Comparison of ENCODE assay signal across 28 cellular contexts in the genomic region with DNA sequence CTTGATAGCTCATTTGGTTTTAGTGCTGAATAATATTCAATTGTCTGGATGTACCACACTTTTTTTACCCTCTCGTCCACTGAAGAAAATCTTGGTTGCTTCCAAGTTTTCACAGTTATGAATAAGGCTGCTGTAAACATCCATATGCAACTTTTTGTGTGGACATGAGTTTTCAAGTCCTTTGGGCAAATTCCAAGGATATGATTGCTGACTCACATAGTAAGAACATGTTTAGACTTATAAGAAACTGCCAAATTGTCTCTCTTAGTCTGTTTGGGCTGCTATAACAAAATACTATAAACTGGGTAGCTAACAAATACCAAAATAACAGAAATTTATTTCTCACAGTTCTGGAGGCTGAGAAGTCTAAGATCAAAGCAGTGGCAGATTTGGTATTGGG. TPM values are rescaled to one million over a fixed set of nuclear protein-coding genes. Genes with fewer than 3 reads are reported as not detected.
DNase-seq lines count a peak whose midpoint lies in the region; ATAC-seq, FAIRE-seq and TF ChIP-seq lines count a peak whose summit lies in the region.
"Had no signal": no experiment of that assay in that cellular context is flagged by ENCODE, and none has a peak within 500 bp of the region (broad histone marks: within the 10 kb centered on the region; RNA-seq: fewer than 3 reads in every experiment).

No MANE protein-coding gene starts in this region.

- dilution Hi-C loops in IMR-90 (cut with HindIII; ENCODE audit: low sequenced_read_pairs, unreplicated experiment): no loop called here

- no peak overlapping the region for H2BK20ac ChIP-seq in IMR-90 (ENCODE audit: low read depth, low read length)

- H3K14ac ChIP-seq in IMR-90 (replicated peaks; ENCODE audit: low read depth, low read length): no peak overlapping the region

- H2BK5ac ChIP-seq in IMR-90 (ENCODE audit: low read depth, low read length, poor library complexity, severe bottlenecking): no peak overlapping the region

- H3K79me1 ChIP-seq in IMR-90 (ENCODE audit: low read depth in 1 of 2, low read length in 2 of 2): no peaks in the 10 kb centered on the region

- POLR2A ChIA-PET in IMR-90 (lab: Charles Lee; ENCODE audit: unreplicated experiment): no interaction called here

- peak overlapping the region; percentile 0 for H3K4me3 Mint-ChIP-seq in T-helper 1 cell treated with Interleukin-12 subunit alpha and Interleukin-12 subunit beta and Interleukin-4 antibody, amounts not matched to agents 30 μg/mL and 1 μg/mL, for 36 hours
- H3K4me3 Mint-ChIP-seq: memory B cell, naive B cell had no signal

- peak overlapping the region; percentile 92 for H3K27ac Mint-ChIP-seq in T-helper 1 cell treated with Interleukin-12 subunit alpha and Interleukin-12 subunit beta and Interleukin-4 antibody, amounts not matched to agents 30 μg/mL and 1 μg/mL, for 36 hours
- H3K27ac Mint-ChIP-seq: memory B cell had no signal

- H2BK15ac ChIP-seq in IMR-90 (ENCODE audit: low read depth, low read length): no peak overlapping the region

- H3K36me3 ChIP-seq in IMR-90 (ENCODE audit: control insufficient read depth, insufficient read depth, low read length): no peaks in the 10 kb centered on the region
- H3K36me3 ChIP-seq: adrenal gland, ovary, stomach, upper lobe of left lung had no signal

- no peak overlapping the region for H2BK120ac ChIP-seq in IMR-90 (ENCODE audit: low read depth, low read length)

- in situ Hi-C loops in IMR-90 (cut with MboI; ENCODE audit: low sequenced_read_pairs): no loop called here

- no peak for FAIRE-seq in GM19239 (lab: Jason Lieb, UNC)
- FAIRE-seq: H1 had no signal

- no peak overlapping the region for H4K8ac ChIP-seq in IMR-90 (ENCODE audit: low read depth in 2 of 2, low read length in 2 of 2)

- no peak for TF ChIP-seq RAD21 in IMR-90 (IDR thresholded peaks at IDR 0.05; ENCODE audit: low read length)

- intact Hi-C loops in IMR-90 (cut with micrococcal nuclease): no loop called here

- no peak overlapping the region for H2AK9ac ChIP-seq in IMR-90 (replicated peaks; ENCODE audit: low read depth, low read length, poor library complexity)

- H3K9ac ChIP-seq in IMR-90 (ENCODE audit: low read depth, low read length): no peak overlapping the region

- H3K4me2 ChIP-seq in IMR-90 (ENCODE audit: low read depth, low read length): no peak overlapping the region

- BruUV-seq in IMR-90 (replicated peaks; lab: Mats Ljungman, UMichigan): no TSS peak

- peak; percentile 61 for ATAC-seq in IMR-90 (ENCODE audit: low read depth)
- ATAC-seq in foreskin keratinocyte: peak; percentile 78
- ATAC-seq: Right ventricle myocardium inferior, sciatic nerve had no signal

- no peak overlapping the region for H3K23ac ChIP-seq in IMR-90 (ENCODE audit: low read depth, low read length)

- H3K4me1 Mint-ChIP-seq in T-helper 1 cell treated with Interleukin-12 subunit alpha and Interleukin-12 subunit beta and Interleukin-4 antibody, amounts not matched to agents 30 μg/mL and 1 μg/mL, for 36 hours (ENCODE audit: low read depth): peaks cover 90% of the 10 kb centered on the region

- TF ChIP-seq CTCF in IMR-90 (conservative IDR thresholded peaks at IDR 0.05; ENCODE audit: low read depth, low read length): no peak
- TF ChIP-seq CTCF in cardiac fibroblast (IDR thresholded peaks at IDR 0.05; ENCODE audit: low read depth, low read length): no peak
- TF ChIP-seq CTCF in foreskin keratinocyte (conservative IDR thresholded peaks at IDR 0.05): no peak

- no peak for TF ChIP-seq POLR2A in IMR-90 (IDR thresholded peaks at IDR 0.05; ENCODE audit: low read depth, low read length)

- no peaks in the 10 kb centered on the region for H3K27me3 ChIP-seq in IMR-90 (ENCODE audit: control insufficient read depth, insufficient read depth, low read length)
- no peaks in the 10 kb centered on the region for H3K27me3 ChIP-seq in foreskin keratinocyte
- H3K27me3 ChIP-seq: adrenal gland, ovary, stomach, upper lobe of left lung had no signal

- no peak overlapping the region for H3K4ac ChIP-seq in IMR-90 (ENCODE audit: low read depth, low read length)

- DNase-seq in T-helper 1 cell (no peak), IMR-90 (peak; percentile 83), cardiac fibroblast (ENCODE audit: low read depth in 2 of 2) (peak; percentile 59 to 63), foreskin keratinocyte (peak; percentile 84 to 92), Ammon's horn (ENCODE audit: low spot score) (no peak), GM19239 (ENCODE audit: insufficient read length, low spot score) (no peak)
- no peak for DNase-seq in stimulated activated CD4-positive, alpha-beta T cell treated with anti-CD3 and anti-CD28 coated beads, Interleukin-4, amount 100 ng/mL, for 1 hour
- DNase-seq: activated CD4-positive, alpha-beta T cell treated with anti-CD3 and anti-CD28 coated beads, Interleukin-2, amount 50 U/mL, for 4 hours; activated T-cell treated with anti-CD3 and anti-CD28 coated beads, Interleukin-2, amount 50 U/mL, for 48 hours; adrenal gland; central memory CD4-positive, alpha-beta T cell; hippocampal formation; islet precursor cell; naive B cell; NCI-H1417 treated with DMSO at 0.1 percent for 48 hours; NCI-H69; ovary; stimulated activated CD4-positive, alpha-beta T cell treated with anti-CD3 and anti-CD28 coated beads, Interleukin-1b, Interleukin-23, amount 100 ng/mL, for 48 hours; stomach; upper lobe of left lung had no signal

- H3K27ac ChIP-seq in IMR-90 (ENCODE audit: insufficient read depth, low read length): no peak overlapping the region
- peak overlapping the region; percentile 55 for H3K27ac ChIP-seq in foreskin keratinocyte
- H3K27ac ChIP-seq: 22Rv1, adrenal gland, ovary, stomach, VCaP had no signal

- H4K91ac ChIP-seq in IMR-90 (ENCODE audit: insufficient read depth, low read depth, low read length): no peak overlapping the region

- H4K20me1 ChIP-seq in IMR-90 (ENCODE audit: insufficient read depth, low read length): no peaks in the 10 kb centered on the region

- peaks cover 17% of the 10 kb centered on the region for H3K36me3 Mint-ChIP-seq in T-helper 1 cell treated with Interleukin-12 subunit alpha and Interleukin-12 subunit beta and Interleukin-4 antibody, amounts not matched to agents 30 μg/mL and 1 μg/mL, for 36 hours (ENCODE audit: low read depth)
- H3K36me3 Mint-ChIP-seq: memory B cell, naive B cell had no signal

- no peak overlapping the region for H2AK5ac ChIP-seq in IMR-90 (ENCODE audit: low read depth, low read length)

- H3K9me3 Mint-ChIP-seq in T-helper 1 cell treated with Interleukin-12 subunit alpha and Interleukin-12 subunit beta and Interleukin-4 antibody, amounts not matched to agents 30 μg/mL and 1 μg/mL, for 36 hours: peaks cover 12% of the 10 kb centered on the region
- H3K9me3 Mint-ChIP-seq: memory B cell, naive B cell had no signal

- H3K9me3 ChIP-seq in IMR-90 (ENCODE audit: control insufficient read depth, insufficient read depth, low read length): no peaks in the 10 kb centered on the region
- H3K9me3 ChIP-seq: adrenal gland, ovary, stomach, upper lobe of left lung had no signal

- H4K5ac ChIP-seq in IMR-90 (ENCODE audit: low read depth, low read length): no peak overlapping the region; the same call in 1 of the 2 replicates

- no peak overlapping the region for H3K56ac ChIP-seq in IMR-90 (ENCODE audit: extremely low read depth, insufficient read depth, low read length)

- WGBS in IMR-90 (ENCODE audit: extremely low coverage in 2 of 2, insufficient read length in 1 of 2), 2 experiments: no CpG with 5 or more reads among the region's 1 CpG

- CTCF ChIA-PET in IMR-90 (lab: Yijun Ruan, JAX): interaction anchor here (0.6 to 2.1 kb wide), 4 partner anchors 13 to 121 kb away, joined by 3 to 4 read pairs (median 4); no protein-coding TSS in a partner anchor

- H3K4me1 ChIP-seq in IMR-90 (ENCODE audit: control insufficient read depth, insufficient read depth, low read length) (no peaks in the 10 kb centered on the region), foreskin keratinocyte (peaks cover 38% of the 10 kb centered on the region)

- H2AFZ ChIP-seq in IMR-90 (replicated peaks; ENCODE audit: low read length, poor library complexity): no peak overlapping the region

- H3K4me3 ChIP-seq in IMR-90 (ENCODE audit: insufficient read depth, low read depth, low read length): no peak overlapping the region
- H3K4me3 ChIP-seq in cardiac fibroblast (replicated peaks in 1 of 2; ENCODE audit: low read depth in 2 of 2, low read length in 2 of 2): no peak overlapping the region
- H3K4me3 ChIP-seq: adrenal gland, ovary, stomach, upper lobe of left lung had no signal

- no peaks in the 10 kb centered on the region for H3K27me3 Mint-ChIP-seq in T-helper 1 cell treated with Interleukin-12 subunit alpha and Interleukin-12 subunit beta and Interleukin-4 antibody, amounts not matched to agents 30 μg/mL and 1 μg/mL, for 36 hours (ENCODE audit: low read depth)
- H3K27me3 Mint-ChIP-seq: memory B cell, naive B cell had no signal

- no peaks in the 10 kb centered on the region for H3K9me1 ChIP-seq in IMR-90 (ENCODE audit: insufficient read depth, low read length)

- H3K18ac ChIP-seq in IMR-90 (ENCODE audit: low read depth, low read length): no peak overlapping the region; the same call in 1 of the 2 replicates

TF ChIP-seq in IMR-90, 13 proteins besides CTCF, POLR2A, EP300 and RAD21:
- no peak for TF ChIP-seq SMC3 (IDR thresholded peaks at IDR 0.05; ENCODE audit: low read depth, low read length)
- TF ChIP-seq MAFK (IDR thresholded peaks at IDR 0.05; ENCODE audit: low read depth, low read length): 0 out of 2 replicates have a peak, but pooled peaks have one; percentile 6

RNA-seq across cellular contexts. Expression of a gene that starts 59.5 kb away (rescaled TPM):
- total RNA-seq in IMR-90 (2012; rRNA removed): 1.1 and 1.3 TPM in 2 replicates
- polyA plus RNA-seq in IMR-90 (2012; rRNA removed): 0.63 and 0.79 TPM in 2 replicates
- 0.62 and 0.92 TPM in 2 replicates for polyA plus RNA-seq in IMR-90 (2012; cell fraction: cytosol; rRNA removed)
- polyA plus RNA-seq in IMR-90 (2012; cell fraction: nucleus; rRNA removed; ENCODE audit: low replicate concordance): 0.30 and 0.40 TPM in 2 replicates
- 8.5 and 16.7 TPM in 2 replicates for total RNA-seq in foreskin keratinocyte
- 6.7 and 11.0 TPM in 2 replicates for polyA plus RNA-seq in foreskin keratinocyte
- total RNA-seq: H1 had no signal
- polyA plus RNA-seq: BJ had no signal

Comparison
In these comparisons a context has a peak if more than half of its experiments do, and no peak if none do; other contexts are left out.
1. DNase-seq: peak in IMR-90 (single experiment), cardiac fibroblast (2 of 2) and foreskin keratinocyte (2 of 2); none in T-helper 1 cell (0 of 5), Ammon's horn (single experiment), GM19239 (single experiment) and stimulated activated CD4-positive, alpha-beta T cell treated with anti-CD3 and anti-CD28 coated beads, Interleukin-4, amount 100 ng/mL, for 1 hour (single experiment).